Comparison of ENCODE assay signal across 8 cellular contexts in the genomic region with DNA sequence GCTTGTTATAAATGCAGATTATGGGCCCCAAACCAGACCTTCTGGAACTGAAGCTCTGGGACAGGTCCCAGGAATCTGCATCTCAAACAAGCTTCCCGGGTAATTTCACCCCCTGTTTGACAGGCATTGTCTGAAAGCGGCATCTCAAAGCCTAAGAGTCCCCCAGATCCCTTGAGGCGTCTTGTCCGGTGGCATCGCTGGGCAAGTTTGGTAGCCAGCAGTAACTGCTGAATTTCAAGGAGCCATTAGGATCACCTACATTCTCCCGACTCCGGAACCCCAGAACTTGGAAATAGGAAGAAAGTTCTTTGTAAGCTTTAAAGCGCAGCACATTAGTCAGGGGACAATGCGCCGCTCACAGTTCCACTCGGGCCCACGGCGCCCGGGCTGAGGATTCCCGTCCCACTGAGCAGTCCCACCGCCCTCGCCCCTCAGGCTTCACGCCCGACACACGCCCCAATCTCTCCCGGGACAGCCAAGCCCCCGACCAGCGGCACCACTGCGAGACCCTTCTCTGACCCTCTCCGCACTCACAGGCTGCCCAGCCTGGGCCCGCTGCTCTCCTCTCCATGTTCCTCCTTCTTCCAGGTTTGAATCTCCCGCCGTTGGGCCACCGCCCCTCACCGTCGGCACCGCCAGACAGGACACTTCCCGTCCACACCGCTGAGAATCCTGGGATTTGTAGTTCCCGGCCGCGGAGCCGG. TPM values are rescaled to one million over a fixed set of nuclear protein-coding genes. Genes with fewer than 3 reads are reported as not detected.
DNase-seq lines count a peak whose midpoint lies in the region; ATAC-seq and TF ChIP-seq lines count a peak whose summit lies in the region.

A gene with protein sequence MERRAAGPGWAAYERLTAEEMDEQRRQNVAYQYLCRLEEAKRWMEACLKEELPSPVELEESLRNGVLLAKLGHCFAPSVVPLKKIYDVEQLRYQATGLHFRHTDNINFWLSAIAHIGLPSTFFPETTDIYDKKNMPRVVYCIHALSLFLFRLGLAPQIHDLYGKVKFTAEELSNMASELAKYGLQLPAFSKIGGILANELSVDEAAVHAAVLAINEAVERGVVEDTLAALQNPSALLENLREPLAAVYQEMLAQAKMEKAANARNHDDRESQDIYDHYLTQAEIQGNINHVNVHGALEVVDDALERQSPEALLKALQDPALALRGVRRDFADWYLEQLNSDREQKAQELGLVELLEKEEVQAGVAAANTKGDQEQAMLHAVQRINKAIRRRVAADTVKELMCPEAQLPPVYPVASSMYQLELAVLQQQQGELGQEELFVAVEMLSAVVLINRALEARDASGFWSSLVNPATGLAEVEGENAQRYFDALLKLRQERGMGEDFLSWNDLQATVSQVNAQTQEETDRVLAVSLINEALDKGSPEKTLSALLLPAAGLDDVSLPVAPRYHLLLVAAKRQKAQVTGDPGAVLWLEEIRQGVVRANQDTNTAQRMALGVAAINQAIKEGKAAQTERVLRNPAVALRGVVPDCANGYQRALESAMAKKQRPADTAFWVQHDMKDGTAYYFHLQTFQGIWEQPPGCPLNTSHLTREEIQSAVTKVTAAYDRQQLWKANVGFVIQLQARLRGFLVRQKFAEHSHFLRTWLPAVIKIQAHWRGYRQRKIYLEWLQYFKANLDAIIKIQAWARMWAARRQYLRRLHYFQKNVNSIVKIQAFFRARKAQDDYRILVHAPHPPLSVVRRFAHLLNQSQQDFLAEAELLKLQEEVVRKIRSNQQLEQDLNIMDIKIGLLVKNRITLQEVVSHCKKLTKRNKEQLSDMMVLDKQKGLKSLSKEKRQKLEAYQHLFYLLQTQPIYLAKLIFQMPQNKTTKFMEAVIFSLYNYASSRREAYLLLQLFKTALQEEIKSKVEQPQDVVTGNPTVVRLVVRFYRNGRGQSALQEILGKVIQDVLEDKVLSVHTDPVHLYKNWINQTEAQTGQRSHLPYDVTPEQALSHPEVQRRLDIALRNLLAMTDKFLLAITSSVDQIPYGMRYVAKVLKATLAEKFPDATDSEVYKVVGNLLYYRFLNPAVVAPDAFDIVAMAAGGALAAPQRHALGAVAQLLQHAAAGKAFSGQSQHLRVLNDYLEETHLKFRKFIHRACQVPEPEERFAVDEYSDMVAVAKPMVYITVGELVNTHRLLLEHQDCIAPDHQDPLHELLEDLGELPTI (N-terminal part only) (minus strand): TSS at position 607 of the 704 bp plus-strand sequence. CDS start 36 bp downstream, at position 571.

- no peaks in the 10 kb centered on the region for H3K36me3 ChIP-seq in CD8-positive, alpha-beta T cell (ENCODE audit: insufficient read depth, low read length)
- H3K36me3 ChIP-seq in MG63 (peaks cover 29% of the 10 kb centered on the region), stomach (no peaks in the 10 kb centered on the region)

- WGBS in stomach, 5 donors, result 0 to 3% (median 2%) methylated on average over 27 to 38 of the region's 38 CpGs

- no peaks in the 10 kb centered on the region for H3K36me3 Mint-ChIP-seq in CD8-positive, alpha-beta T cell
- H3K36me3 Mint-ChIP-seq in neural crest cell (ENCODE audit: low read depth), result peaks cover 10% of the 10 kb centered on the region

- H3K4me3 ChIP-seq in CD8-positive, alpha-beta T cell (ENCODE audit: low read depth, low read length), result peak within 1 kb of the TSS; percentile 39
- H3K4me3 ChIP-seq in MG63 (peak within 1 kb of the TSS; percentile 95), stomach (peak within 1 kb of the TSS; percentile 38 to 54 (median 49))

- DNase-seq in CD8-positive, alpha-beta T cell, result peak; percentile 49 to 81 (median 71)
- DNase-seq in MG63 (peak; percentile 91), SIG-M5 treated with dmso at 0.1 percent for 504 hours (lab: John Stamatoyannopoulos, UW; ENCODE audit: unreplicated experiment) (peak; percentile 90), activated gamma-delta T cell (lab: John Stamatoyannopoulos, UW) (peak; percentile 31), foreskin keratinocyte (peak; percentile 50 to 68), neural crest cell (ENCODE audit: low read depth, low spot score) (peak; percentile 75), stomach (peak; percentile 90)

- TF ChIP-seq CTCF in CD8-positive, alpha-beta T cell (IDR thresholded peaks at IDR 0.05), result no peak
- TF ChIP-seq CTCF in foreskin keratinocyte (conservative IDR thresholded peaks at IDR 0.05) (no peak), neural crest cell (conservative IDR thresholded peaks at IDR 0.05) (no peak), stomach (IDR thresholded peaks at IDR 0.05) (no peak)

- peaks cover 17% of the 10 kb centered on the region for H3K27me3 ChIP-seq in CD8-positive, alpha-beta T cell (ENCODE audit: insufficient read depth, low read length)
- H3K27me3 ChIP-seq in MG63 (peaks cover 2% of the 10 kb centered on the region; the same call in 1 of the 2 replicates), foreskin keratinocyte (no peaks in the 10 kb centered on the region), stomach (peaks cover 0 to 14% (median 0%) of the 10 kb centered on the region in 3 donors)

- no peak for TF ChIP-seq POLR2A in stomach (IDR thresholded peaks at IDR 0.05)

- peak within 1 kb of the TSS; percentile 78 for H3K4me3 Mint-ChIP-seq in CD8-positive, alpha-beta T cell
- peak within 1 kb of the TSS; percentile 97 for H3K4me3 Mint-ChIP-seq in neural crest cell

- intact Hi-C loops in CD8-positive, alpha-beta T cell (cut with DNase I, micrococcal nuclease), result loop anchor here in 1 of 2 experiments (1.0 kb wide), 2 partner anchors 9 to 71 kb away; no protein-coding TSS in a partner anchor
- intact Hi-C loops in stomach (cut with DNase I; ENCODE audit: low total_unique reads), result no loop called here

- H3K4me1 ChIP-seq in CD8-positive, alpha-beta T cell (ENCODE audit: insufficient read depth, low read length), result peaks cover 13% of the 10 kb centered on the region
- no peaks in the 10 kb centered on the region for H3K4me1 ChIP-seq in foreskin keratinocyte
- peaks cover 11 to 29% (median 12%) of the 10 kb centered on the region in 4 donors for H3K4me1 ChIP-seq in stomach

- no peak within 1 kb of the TSS for H3K27ac ChIP-seq in CD8-positive, alpha-beta T cell (ENCODE audit: low read depth, low read length)
- peak within 1 kb of the TSS; percentile 64 for H3K27ac ChIP-seq in foreskin keratinocyte
- peak within 1 kb of the TSS; percentile 58 to 84 (median 72) for H3K27ac ChIP-seq in stomach

- no peak within 1 kb of the TSS for H3K27ac Mint-ChIP-seq in CD8-positive, alpha-beta T cell
- H3K27ac Mint-ChIP-seq in neural crest cell (ENCODE audit: unreplicated experiment), result peak within 1 kb of the TSS; percentile 96

- TF ChIP-seq EP300 in stomach (IDR thresholded peaks at IDR 0.05), result no peak

- peaks cover 34% of the 10 kb centered on the region for H3K27me3 Mint-ChIP-seq in CD8-positive, alpha-beta T cell (ENCODE audit: low read depth)
- peaks cover 9% of the 10 kb centered on the region for H3K27me3 Mint-ChIP-seq in neural crest cell (ENCODE audit: low read depth)

- no peaks in the 10 kb centered on the region for H3K9me3 Mint-ChIP-seq in CD8-positive, alpha-beta T cell
- no peaks in the 10 kb centered on the region for H3K9me3 Mint-ChIP-seq in neural crest cell

- peaks cover 14% of the 10 kb centered on the region for H3K4me1 Mint-ChIP-seq in CD8-positive, alpha-beta T cell (ENCODE audit: low read depth)
- peaks cover 25% of the 10 kb centered on the region for H3K4me1 Mint-ChIP-seq in neural crest cell

- H3K9me3 ChIP-seq in CD8-positive, alpha-beta T cell (ENCODE audit: low read length), result no peaks in the 10 kb centered on the region
- H3K9me3 ChIP-seq in MG63 (no peaks in the 10 kb centered on the region), stomach (no peaks in the 10 kb centered on the region)

- POLR2A ChIA-PET in CD8-positive, alpha-beta T cell (lab: Charles Lee), result interaction anchor here (1.7 kb wide), 1 partner anchor 9 kb away, joined by 5 read pairs; no protein-coding TSS in a partner anchor

- CTCF ChIA-PET in CD8-positive, alpha-beta T cell (lab: Charles Lee), result interaction anchor here (1.2 to 2.1 kb wide), 5 partner anchors 9 to 126 kb away, joined by 3 to 9 read pairs (median 4); no protein-coding TSS in a partner anchor

- peak; percentile 94 for ATAC-seq in CD8-positive, alpha-beta T cell
- ATAC-seq in GM21619 (IDR thresholded peaks at IDR 0.05; ENCODE audit: unreplicated experiment), result peak; percentile 79
- peak; percentile 95 for ATAC-seq in foreskin keratinocyte

RNA-seq across cellular contexts. Expression of the gene that starts here (rescaled TPM):
- total RNA-seq in CD8-positive, alpha-beta T cell, result under 1 TPM in 1 of 2 experiments, not detected in 1; 0.05 TPM
- total RNA-seq in MG63 (2014; rRNA removed; shearing (Covaris generic); ENCODE audit: low replicate concordance), result 18.7 and 20.7 TPM in 2 replicates
- 29.4 and 35.7 TPM in 2 replicates for total RNA-seq in foreskin keratinocyte
- polyA plus RNA-seq in foreskin keratinocyte, result 7.8 and 11.3 TPM in 2 replicates
- total RNA-seq in neural crest cell, result 43.1 and 43.5 TPM in 2 replicates
- 10 to 100 TPM in 4 of 5 donors, 1 to 10 TPM in 1; 5.2 to 22.2 (median 14.0) TPM for total RNA-seq in stomach
- polyA plus RNA-seq in stomach, result 1 to 10 TPM; 1.2 to 4.7 (median 1.3) TPM

Comparison
In these comparisons a context has a peak if more than half of its experiments do, and no peak if none do; other contexts are left out.
1. RNA of the gene that starts here (total RNA-seq): 43.1 to 43.5 TPM in neural crest cell, 29.4 to 35.7 TPM in foreskin keratinocyte, 18.7 to 20.7 TPM in MG63 and 5.2 to 22.2 TPM in stomach; 0.05 TPM in CD8-positive, alpha-beta T cell; every median in the first group is over 4 times any median in the second.
2. Peak in DNase-seq, ATAC-seq and H3K4me3 ChIP-seq in CD8-positive, alpha-beta T cell; RNA of the gene not detected or under 1 TPM.
3. DNase-seq: peak in every context shown above with its lines; median percentile 91 in MG63; 90 in SIG-M5 treated with dmso at 0.1 percent for 504 hours; 90 in stomach; 75 in neural crest cell; 71 in CD8-positive, alpha-beta T cell; 59 in foreskin keratinocyte; 31 in activated gamma-delta T cell.
4. H3K4me3 ChIP-seq: peak in every context shown above with its lines; median percentile 95 in MG63; 49 in stomach; 39 in CD8-positive, alpha-beta T cell.
5. Peak in every context shown above with its lines, with median percentiles within 50 percentile points of each other: ATAC-seq.